In genomic region chr10:24727811-24728210, GRCh38 we compare ENCODE assay signal across 15 cellular contexts. TPM values are rescaled to one million over a fixed set of nuclear protein-coding genes. Genes with fewer than 3 reads are reported as not detected.
DNase-seq lines count a peak whose midpoint lies in the region; ATAC-seq and TF ChIP-seq lines count a peak whose summit lies in the region.
"Had no signal": no experiment of that assay in that cellular context is flagged by ENCODE, and none has a peak within 500 bp of the region (broad histone marks: within the 10 kb centered on the region; RNA-seq: fewer than 3 reads in every experiment).

No MANE protein-coding gene starts in this region.

- H3K27ac Mint-ChIP-seq in Calu3 (ENCODE audit: unreplicated experiment) (no peak overlapping the region), WTC11 (no peak overlapping the region)
- H3K27ac Mint-ChIP-seq: activated naive CD4-positive, alpha-beta T cell treated with anti-CD3 and anti-CD28 coated beads, Interleukin-2, amount 50 U/mL, for 72 hours had no signal

- peaks cover 20% of the 10 kb centered on the region for H3K4me1 Mint-ChIP-seq in Calu3 (ENCODE audit: low read depth, unreplicated experiment)
- peaks cover 11% of the 10 kb centered on the region for H3K4me1 Mint-ChIP-seq in WTC11

- DNase-seq in Calu3 = peak; percentile 14
- DNase-seq in H7 = peak; percentile 48
- peak; percentile 18 for DNase-seq in WTC11 (ENCODE audit: low spot score)
- DNase-seq in left kidney (ENCODE audit: low read depth, low spot score) = peak; percentile 44
- DNase-seq in kidney tubule cell (ENCODE audit: low spot score) = no peak
- no peak for DNase-seq in effector CD8-positive, alpha-beta T cell (lab: John Stamatoyannopoulos, UW)
- no peak for DNase-seq in GOT3 (lab: John Stamatoyannopoulos, UW)
- DNase-seq: dorsolateral prefrontal cortex; left ventricle myocardium superior; NCI-H187; NK-92 treated with Interleukin-12 subunit alpha and Interleukin-12 subunit beta, amount 100 ng/mL, for 24 hours; spleen; transverse colon had no signal

- H3K4me3 Mint-ChIP-seq in Calu3 (ENCODE audit: low read depth, unreplicated experiment) (no peak overlapping the region), WTC11 (no peak overlapping the region)

- H3K4me3 ChIP-seq in H7 (ENCODE audit: insufficient read depth, low read depth, low read length) = no peak overlapping the region
- H3K4me3 ChIP-seq: dorsolateral prefrontal cortex, spleen, transverse colon had no signal

- ATAC-seq in WTC11 (no peak), HG03354 (IDR thresholded peaks at IDR 0.05; ENCODE audit: poor library complexity, severe bottlenecking, unreplicated experiment) (no peak)
- ATAC-seq: activated naive CD4-positive, alpha-beta T cell treated with anti-CD3 and anti-CD28 coated beads, Interleukin-2, amount 50 U/mL, for 72 hours; left ventricle myocardium superior had no signal

- no peaks in the 10 kb centered on the region for H3K27me3 Mint-ChIP-seq in Calu3 (ENCODE audit: unreplicated experiment)
- peaks cover 11% of the 10 kb centered on the region for H3K27me3 Mint-ChIP-seq in WTC11 (ENCODE audit: low read depth)

- no peaks in the 10 kb centered on the region for H3K36me3 ChIP-seq in H7 (replicated peaks; ENCODE audit: control insufficient read depth, insufficient read depth, low read length)
- H3K36me3 ChIP-seq: spleen, transverse colon had no signal

- intact Hi-C loops in Calu3 (cut with micrococcal nuclease; ENCODE audit: unreplicated experiment) = loop anchor here (10.0 kb wide), 1 partner anchor 117 kb away; no protein-coding TSS in a partner anchor

- no peak for TF ChIP-seq CTCF in Calu3 (IDR thresholded peaks at IDR 0.05; ENCODE audit: unreplicated experiment)
- TF ChIP-seq CTCF in WTC11 (IDR thresholded peaks at IDR 0.05) = no peak

- H3K9me3 Mint-ChIP-seq in Calu3 (ENCODE audit: low read depth, unreplicated experiment) = no peaks in the 10 kb centered on the region
- no peaks in the 10 kb centered on the region for H3K9me3 Mint-ChIP-seq in WTC11
- H3K9me3 Mint-ChIP-seq: activated naive CD4-positive, alpha-beta T cell treated with anti-CD3 and anti-CD28 coated beads, Interleukin-2, amount 50 U/mL, for 72 hours had no signal

- H3K27me3 ChIP-seq in H7 (ENCODE audit: control insufficient read depth, insufficient read depth, low read length) = no peaks in the 10 kb centered on the region
- H3K27me3 ChIP-seq: dorsolateral prefrontal cortex, spleen, transverse colon had no signal

- CTCF ChIA-PET in Calu3 (lab: Charles Lee) (interaction anchor here (1.2 kb wide), 1 partner anchor 85 kb away, joined by 3 read pairs; no protein-coding TSS in a partner anchor), WTC11 (lab: Charles Lee) (interaction anchor here (0.9 to 1.5 kb wide), 6 partner anchors 10 to 385 kb away, joined by 3 to 6 read pairs (median 4); no protein-coding TSS in a partner anchor)

- POLR2A ChIA-PET in WTC11 (lab: Charles Lee) = no interaction called here

- no TSS peak for BruUV-seq in Calu3 (replicated peaks; lab: Mats Ljungman, UMichigan)

- peaks cover 24% of the 10 kb centered on the region for H3K36me3 Mint-ChIP-seq in Calu3 (ENCODE audit: insufficient read depth, unreplicated experiment)
- no peaks in the 10 kb centered on the region for H3K36me3 Mint-ChIP-seq in WTC11
- H3K36me3 Mint-ChIP-seq: activated naive CD4-positive, alpha-beta T cell treated with anti-CD3 and anti-CD28 coated beads, Interleukin-2, amount 50 U/mL, for 72 hours had no signal

TF ChIP-seq in WTC11, 78 proteins besides CTCF, POLR2A, EP300 and RAD21:
- TF ChIP-seq USF2 (CRISPR knock-in tag; IDR thresholded peaks at IDR 0.05) (peak; percentile 20; the same call in 1 of the 2 replicates), ZNF317 (CRISPR knock-in tag; IDR thresholded peaks at IDR 0.05; ENCODE audit: borderline replicate concordance, low read depth) (no peak), SOX15 (CRISPR knock-in tag; IDR thresholded peaks at IDR 0.05) (no peak)

RNA-seq across cellular contexts. Expression of gene ARHGAP21, which starts 4.1 kb away (rescaled TPM):
- 67.0 and 67.5 TPM in 2 replicates for total RNA-seq in Calu3 (2022)
- total RNA-seq in H7 (2014; rRNA removed; shearing (Covaris generic)) = 31.5 and 49.5 TPM in 2 replicates
- 30.2 to 37.7 TPM (median 33.8 TPM) in 3 replicates for total RNA-seq in WTC11 (2021)

Comparison
In these comparisons a context has a peak if more than half of its experiments do, and no peak if none do; other contexts are left out.
1. DNase-seq: peak in Calu3 (single experiment), H7 (single experiment), WTC11 (single experiment) and left kidney (single experiment); none in kidney tubule cell (single experiment), effector CD8-positive, alpha-beta T cell (single experiment) and GOT3 (single experiment).